Comparison of ENCODE assay signal across 1 cellular context in genomic region chr1:203304391-203304918, GRCh38.
A peak's percentile ranks its signal among the peaks of the same experiment; 100 is the strongest.
TF ChIP-seq lines count a peak whose summit lies in the region.

No MANE protein-coding gene starts in this region.

TF ChIP-seq in K562, 482 proteins besides CTCF, POLR2A, EP300 and RAD21 (continued from another document):
- TF ChIP-seq, protein P1, sequence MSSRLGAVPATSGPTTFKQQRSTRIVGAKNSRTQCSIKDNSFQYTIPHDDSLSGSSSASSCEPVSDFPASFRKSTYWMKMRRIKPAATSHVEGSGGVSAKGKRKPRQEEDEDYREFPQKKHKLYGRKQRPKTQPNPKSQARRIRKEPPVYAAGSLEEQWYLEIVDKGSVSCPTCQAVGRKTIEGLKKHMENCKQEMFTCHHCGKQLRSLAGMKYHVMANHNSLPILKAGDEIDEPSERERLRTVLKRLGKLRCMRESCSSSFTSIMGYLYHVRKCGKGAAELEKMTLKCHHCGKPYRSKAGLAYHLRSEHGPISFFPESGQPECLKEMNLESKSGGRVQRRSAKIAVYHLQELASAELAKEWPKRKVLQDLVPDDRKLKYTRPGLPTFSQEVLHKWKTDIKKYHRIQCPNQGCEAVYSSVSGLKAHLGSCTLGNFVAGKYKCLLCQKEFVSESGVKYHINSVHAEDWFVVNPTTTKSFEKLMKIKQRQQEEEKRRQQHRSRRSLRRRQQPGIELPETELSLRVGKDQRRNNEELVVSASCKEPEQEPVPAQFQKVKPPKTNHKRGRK (tag; IDR thresholded peaks at IDR 0.05), result peak; percentile 34; the same call in 1 of the 2 replicates
- peak; percentile 41; the same call in 1 of the 2 replicates for TF ChIP-seq SP1 (CRISPR knock-in tag; IDR thresholded peaks at IDR 0.05)
- TF ChIP-seq, protein P2, sequence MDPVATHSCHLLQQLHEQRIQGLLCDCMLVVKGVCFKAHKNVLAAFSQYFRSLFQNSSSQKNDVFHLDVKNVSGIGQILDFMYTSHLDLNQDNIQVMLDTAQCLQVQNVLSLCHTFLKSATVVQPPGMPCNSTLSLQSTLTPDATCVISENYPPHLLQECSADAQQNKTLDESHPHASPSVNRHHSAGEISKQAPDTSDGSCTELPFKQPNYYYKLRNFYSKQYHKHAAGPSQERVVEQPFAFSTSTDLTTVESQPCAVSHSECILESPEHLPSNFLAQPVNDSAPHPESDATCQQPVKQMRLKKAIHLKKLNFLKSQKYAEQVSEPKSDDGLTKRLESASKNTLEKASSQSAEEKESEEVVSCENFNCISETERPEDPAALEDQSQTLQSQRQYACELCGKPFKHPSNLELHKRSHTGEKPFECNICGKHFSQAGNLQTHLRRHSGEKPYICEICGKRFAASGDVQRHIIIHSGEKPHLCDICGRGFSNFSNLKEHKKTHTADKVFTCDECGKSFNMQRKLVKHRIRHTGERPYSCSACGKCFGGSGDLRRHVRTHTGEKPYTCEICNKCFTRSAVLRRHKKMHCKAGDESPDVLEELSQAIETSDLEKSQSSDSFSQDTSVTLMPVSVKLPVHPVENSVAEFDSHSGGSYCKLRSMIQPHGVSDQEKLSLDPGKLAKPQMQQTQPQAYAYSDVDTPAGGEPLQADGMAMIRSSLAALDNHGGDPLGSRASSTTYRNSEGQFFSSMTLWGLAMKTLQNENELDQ (CRISPR knock-in tag; IDR thresholded peaks at IDR 0.05; ENCODE audit: borderline replicate concordance), result 0 out of 2 replicates have a peak, but pooled peaks have one; percentile 45
- no peak for TF ChIP-seq USF2 (CRISPR knock-in tag; IDR thresholded peaks at IDR 0.05)
- 0 out of 2 replicates have a peak, but pooled peaks have one; percentile 49 for TF ChIP-seq FOXK1 (CRISPR knock-in tag; IDR thresholded peaks at IDR 0.05; ENCODE audit: borderline replicate concordance)
- TF ChIP-seq SMARCE1 (IDR thresholded peaks at IDR 0.05), result peak; percentile 21; the same call in 1 of the 2 replicates
- TF ChIP-seq ZNF589 (CRISPR knock-in tag; IDR thresholded peaks at IDR 0.05; ENCODE audit: low read depth), result peak; percentile 9; the same call in 1 of the 2 replicates
- TF ChIP-seq BACH1 (tag; IDR thresholded peaks at IDR 0.05), result peak; percentile 28; the same call in 1 of the 2 replicates
- TF ChIP-seq ZKSCAN8 (CRISPR knock-in tag; IDR thresholded peaks at IDR 0.05), result peak; percentile 29; the same call in 1 of the 2 replicates
- no peak for TF ChIP-seq SMAD2 (IDR thresholded peaks at IDR 0.05; ENCODE audit: low read depth, low read length)
- no peak for TF ChIP-seq ETV1 (tag; conservative IDR thresholded peaks at IDR 0.05; ENCODE audit: low read depth)
- TF ChIP-seq FOXK2 (conservative IDR thresholded peaks at IDR 0.05 in 1 of 2, IDR thresholded peaks at IDR 0.05 in 1 of 2; ENCODE audit: low read depth in 2 of 2), result no peak
- TF ChIP-seq, protein P3, sequence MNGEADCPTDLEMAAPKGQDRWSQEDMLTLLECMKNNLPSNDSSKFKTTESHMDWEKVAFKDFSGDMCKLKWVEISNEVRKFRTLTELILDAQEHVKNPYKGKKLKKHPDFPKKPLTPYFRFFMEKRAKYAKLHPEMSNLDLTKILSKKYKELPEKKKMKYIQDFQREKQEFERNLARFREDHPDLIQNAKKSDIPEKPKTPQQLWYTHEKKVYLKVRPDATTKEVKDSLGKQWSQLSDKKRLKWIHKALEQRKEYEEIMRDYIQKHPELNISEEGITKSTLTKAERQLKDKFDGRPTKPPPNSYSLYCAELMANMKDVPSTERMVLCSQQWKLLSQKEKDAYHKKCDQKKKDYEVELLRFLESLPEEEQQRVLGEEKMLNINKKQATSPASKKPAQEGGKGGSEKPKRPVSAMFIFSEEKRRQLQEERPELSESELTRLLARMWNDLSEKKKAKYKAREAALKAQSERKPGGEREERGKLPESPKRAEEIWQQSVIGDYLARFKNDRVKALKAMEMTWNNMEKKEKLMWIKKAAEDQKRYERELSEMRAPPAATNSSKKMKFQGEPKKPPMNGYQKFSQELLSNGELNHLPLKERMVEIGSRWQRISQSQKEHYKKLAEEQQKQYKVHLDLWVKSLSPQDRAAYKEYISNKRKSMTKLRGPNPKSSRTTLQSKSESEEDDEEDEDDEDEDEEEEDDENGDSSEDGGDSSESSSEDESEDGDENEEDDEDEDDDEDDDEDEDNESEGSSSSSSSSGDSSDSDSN (IDR thresholded peaks at IDR 0.05; ENCODE audit: borderline replicate concordance in 1 of 2, low read depth in 2 of 2, low read length in 2 of 2), result 0 out of 4 replicates have a peak, but pooled peaks of 1 of the 2 experiments have one; percentile 6
- TF ChIP-seq CEBPG (CRISPR knock-in tag; IDR thresholded peaks at IDR 0.05), result no peak
- peak in 1 of 2 experiments; percentile 49; a peak in 1 of 4 replicates for TF ChIP-seq CEBPG (tag; conservative IDR thresholded peaks at IDR 0.05 in 1 of 2, IDR thresholded peaks at IDR 0.05 in 1 of 2)
- no peak for TF ChIP-seq MED1 (CRISPR knock-in tag; IDR thresholded peaks at IDR 0.05; ENCODE audit: borderline replicate concordance)
- 0 out of 2 replicates have a peak, but pooled peaks have one; percentile 48 for TF ChIP-seq E2F4 (CRISPR knock-in tag; IDR thresholded peaks at IDR 0.05; ENCODE audit: low read depth)
- TF ChIP-seq, protein P4, sequence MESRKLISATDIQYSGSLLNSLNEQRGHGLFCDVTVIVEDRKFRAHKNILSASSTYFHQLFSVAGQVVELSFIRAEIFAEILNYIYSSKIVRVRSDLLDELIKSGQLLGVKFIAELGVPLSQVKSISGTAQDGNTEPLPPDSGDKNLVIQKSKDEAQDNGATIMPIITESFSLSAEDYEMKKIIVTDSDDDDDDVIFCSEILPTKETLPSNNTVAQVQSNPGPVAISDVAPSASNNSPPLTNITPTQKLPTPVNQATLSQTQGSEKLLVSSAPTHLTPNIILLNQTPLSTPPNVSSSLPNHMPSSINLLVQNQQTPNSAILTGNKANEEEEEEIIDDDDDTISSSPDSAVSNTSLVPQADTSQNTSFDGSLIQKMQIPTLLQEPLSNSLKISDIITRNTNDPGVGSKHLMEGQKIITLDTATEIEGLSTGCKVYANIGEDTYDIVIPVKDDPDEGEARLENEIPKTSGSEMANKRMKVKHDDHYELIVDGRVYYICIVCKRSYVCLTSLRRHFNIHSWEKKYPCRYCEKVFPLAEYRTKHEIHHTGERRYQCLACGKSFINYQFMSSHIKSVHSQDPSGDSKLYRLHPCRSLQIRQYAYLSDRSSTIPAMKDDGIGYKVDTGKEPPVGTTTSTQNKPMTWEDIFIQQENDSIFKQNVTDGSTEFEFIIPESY (CRISPR knock-in tag; IDR thresholded peaks at IDR 0.05), result peak; percentile 68; the same call in 1 of the 2 replicates
- no peak for TF ChIP-seq NRF1 (conservative IDR thresholded peaks at IDR 0.05 in 1 of 2, IDR thresholded peaks at IDR 0.05 in 1 of 2)
- 0 out of 4 replicates have a peak, but pooled peaks of 1 of the 2 experiments have one; percentile 21 for TF ChIP-seq SIN3A (IDR thresholded peaks at IDR 0.05; ENCODE audit: borderline replicate concordance in 2 of 2, control insufficient read depth in 1 of 2, low read depth in 2 of 2, low read length in 2 of 2)
- TF ChIP-seq, protein P5, sequence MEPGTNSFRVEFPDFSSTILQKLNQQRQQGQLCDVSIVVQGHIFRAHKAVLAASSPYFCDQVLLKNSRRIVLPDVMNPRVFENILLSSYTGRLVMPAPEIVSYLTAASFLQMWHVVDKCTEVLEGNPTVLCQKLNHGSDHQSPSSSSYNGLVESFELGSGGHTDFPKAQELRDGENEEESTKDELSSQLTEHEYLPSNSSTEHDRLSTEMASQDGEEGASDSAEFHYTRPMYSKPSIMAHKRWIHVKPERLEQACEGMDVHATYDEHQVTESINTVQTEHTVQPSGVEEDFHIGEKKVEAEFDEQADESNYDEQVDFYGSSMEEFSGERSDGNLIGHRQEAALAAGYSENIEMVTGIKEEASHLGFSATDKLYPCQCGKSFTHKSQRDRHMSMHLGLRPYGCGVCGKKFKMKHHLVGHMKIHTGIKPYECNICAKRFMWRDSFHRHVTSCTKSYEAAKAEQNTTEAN (CRISPR knock-in tag; IDR thresholded peaks at IDR 0.05), result 0 out of 2 replicates have a peak, but pooled peaks have one; percentile 39
- no peak for TF ChIP-seq HCFC1 (IDR thresholded peaks at IDR 0.05; ENCODE audit: low read depth, low read length)
- 0 out of 2 replicates have a peak, but pooled peaks have one; percentile 27 for TF ChIP-seq ZNF232 (CRISPR knock-in tag; IDR thresholded peaks at IDR 0.05)
